ENCODE assay signal across 8 cellular contexts in the genomic region with DNA sequence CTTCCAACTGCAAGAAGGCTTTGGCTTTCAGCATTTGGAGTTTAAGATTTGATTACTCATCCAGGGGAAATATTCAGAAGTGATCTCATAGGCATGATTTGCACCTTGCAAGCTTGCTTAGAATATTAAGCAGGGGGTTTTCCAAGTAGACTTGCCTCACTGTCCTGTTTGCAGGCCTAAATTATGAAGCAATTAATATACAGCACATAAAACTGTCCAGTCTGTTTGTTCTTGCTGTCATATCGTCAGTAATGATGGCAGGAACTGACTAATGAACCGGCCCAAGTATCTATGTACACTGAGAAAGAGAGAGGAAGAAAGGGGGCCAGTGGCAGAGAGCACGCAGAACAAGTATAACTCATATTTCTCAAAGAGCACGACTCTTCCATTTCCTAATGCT.
DNase-seq lines count a peak whose midpoint lies in the region; ATAC-seq and TF ChIP-seq lines count a peak whose summit lies in the region.

No MANE protein-coding gene starts in this region.

- H3K9me3 Mint-ChIP-seq in osteocyte (ENCODE audit: unreplicated experiment) = no peaks in the 10 kb centered on the region

- no peak for ATAC-seq in HG03039 (IDR thresholded peaks at IDR 0.05; ENCODE audit: unreplicated experiment)
- ATAC-seq in GM19467 (IDR thresholded peaks at IDR 0.05; ENCODE audit: unreplicated experiment) = no peak

- H3K4me1 Mint-ChIP-seq in osteocyte (ENCODE audit: unreplicated experiment) = peaks cover 30% of the 10 kb centered on the region

- H3K27ac Mint-ChIP-seq in osteocyte (ENCODE audit: unreplicated experiment) = peak overlapping the region; percentile 88

- H3K4me3 ChIP-seq in choroid plexus epithelial cell (ENCODE audit: low read depth, low read length) = no peak overlapping the region

- no peak overlapping the region for H3K4me3 Mint-ChIP-seq in osteocyte (ENCODE audit: unreplicated experiment)

- H3K36me3 Mint-ChIP-seq in osteocyte (ENCODE audit: unreplicated experiment) = no peaks in the 10 kb centered on the region

- H3K27me3 Mint-ChIP-seq in osteocyte (ENCODE audit: unreplicated experiment) = no peaks in the 10 kb centered on the region

- peak; percentile 92 for DNase-seq in ELR (ENCODE audit: low read depth)
- peak; percentile 53 for DNase-seq in NOMO-1 treated with DMSO at 0.1 percent for 48 hours (lab: John Stamatoyannopoulos, UW; ENCODE audit: unreplicated experiment)
- DNase-seq in choroid plexus epithelial cell (ENCODE audit: low read depth) = peak; percentile 76
- no peak for DNase-seq in osteocyte (ENCODE audit: extremely low spot score, unreplicated experiment)
- no peak for DNase-seq in SIG-M5 treated with dmso at 0.1 percent for 504 hours (lab: John Stamatoyannopoulos, UW; ENCODE audit: unreplicated experiment)
- DNase-seq in ureter (ENCODE audit: low spot score) = no peak

- TF ChIP-seq CTCF in choroid plexus epithelial cell (conservative IDR thresholded peaks at IDR 0.05; ENCODE audit: low read depth, low read length) (no peak), osteocyte (IDR thresholded peaks at IDR 0.05) (no peak)

Comparison
In these comparisons a context has a peak if more than half of its experiments do, and no peak if none do; other contexts are left out.
1. DNase-seq: peak in ELR (single experiment), NOMO-1 treated with DMSO at 0.1 percent for 48 hours (single experiment) and choroid plexus epithelial cell (single experiment); none in osteocyte (single experiment), SIG-M5 treated with dmso at 0.1 percent for 504 hours (single experiment) and ureter (single experiment).